In genomic region chr14:35699791-35700444, GRCh38 we compare ENCODE assay signal across 38 cellular contexts.
"Had no signal": no experiment of that assay in that cellular context is flagged by ENCODE, and none has a peak within 500 bp of the region (broad histone marks: within the 10 kb centered on the region; RNA-seq: fewer than 3 reads in every experiment).

No MANE protein-coding gene starts in this region.

- H3K4me1 Mint-ChIP-seq: activated T-helper 17 cell treated with anti-CD3 and anti-CD28 coated beads, Interleukin-2, amount 50 U/mL, for 72 hours had no signal

- FAIRE-seq: astrocyte, TTC549 had no signal

- H3K36me3 Mint-ChIP-seq: activated naive CD4-positive, alpha-beta T cell treated with anti-CD3 and anti-CD28 coated beads, Interleukin-2, amount 50 U/mL, for 72 hours; activated naive CD8-positive, alpha-beta T cell treated with anti-CD3 and anti-CD28 coated beads for 36 hours had no signal

- H3K4me3 Mint-ChIP-seq: activated CD4-positive, alpha-beta memory T cell treated with anti-CD3 and anti-CD28 coated beads, Interleukin-2, amount 10 ng/mL, durations not matched to agents 7 days and 5 days; activated CD4-positive, alpha-beta T cell treated with anti-CD3 and anti-CD28 coated beads for 36 hours; activated CD4-positive, alpha-beta T cell treated with anti-CD3 and anti-CD28 coated beads, Interleukin-2, amount 10 ng/mL, durations not matched to agents 7 days and 5 days; activated naive CD4-positive, alpha-beta T cell treated with anti-CD3 and anti-CD28 coated beads for 36 hours; activated naive CD8-positive, alpha-beta T cell treated with anti-CD3 and anti-CD28 coated beads for 36 hours; activated T-cell treated with anti-CD3 and anti-CD28 coated beads, Interleukin-2, amount 50 U/mL, for 4 hours; activated T-cell treated with anti-CD3 and anti-CD28 coated beads, Interleukin-2, amount 50 U/mL, for 72 hours; activated T-helper 1 cell treated with anti-CD3 and anti-CD28 coated beads, Interleukin-12 subunit alpha, Interleukin-12 subunit beta, Interleukin-2, Interleukin-4 antibody, amounts not matched to agents 30 ng/mL and 10 ng/mL and 1 ng/mL, durations not matched to agents 14 hours and 24 hours and 36 hours; activated T-helper 17 cell treated with anti-CD3 and anti-CD28 coated beads, Interleukin-2, amount 50 U/mL, for 72 hours; T-helper 1 cell treated with Interleukin-12 subunit alpha and Interleukin-12 subunit beta and Interleukin-4 antibody, amounts not matched to agents 30 μg/mL and 1 μg/mL, for 36 hours; T-helper 2 cell treated with Interferon-gamma antibody and Interleukin-4, amounts not matched to agents 5 μg/mL and 100 μg/mL, for 36 hours had no signal

- H3K4me3 ChIP-seq: adrenal gland, body of pancreas, breast epithelium had no signal

- H3K36me3 ChIP-seq: adrenal gland, brain microvascular endothelial cell, breast epithelium had no signal

- H3K4me1 ChIP-seq: body of pancreas, breast epithelium had no signal

- H3K27ac ChIP-seq: adrenal gland, body of pancreas, brain microvascular endothelial cell, breast epithelium, VCaP had no signal

- ATAC-seq: activated CD4-positive, alpha-beta T cell treated with anti-CD3 and anti-CD28 coated beads for 36 hours; activated CD4-positive, CD25-positive, alpha-beta regulatory T cell treated with anti-CD3 and anti-CD28 coated beads, Interleukin-2, amount 50 U/mL, for 24 hours; activated naive CD4-positive, alpha-beta T cell treated with anti-CD3 and anti-CD28 coated beads, Interleukin-2, amount 50 U/mL, for 72 hours; activated T-cell treated with anti-CD3 and anti-CD28 coated beads, Interleukin-2, amount 50 U/mL, for 4 hours; activated T-cell treated with anti-CD3 and anti-CD28 coated beads, Interleukin-2, amount 50 U/mL, for 72 hours; activated T-helper 17 cell treated with anti-CD3 and anti-CD28 coated beads, Interleukin-2, amount 50 U/mL, for 72 hours; body of pancreas had no signal

- H3K9me3 Mint-ChIP-seq: activated CD4-positive, alpha-beta memory T cell treated with anti-CD3 and anti-CD28 coated beads, Interleukin-2, amount 10 ng/mL, durations not matched to agents 7 days and 5 days; activated CD4-positive, alpha-beta T cell treated with anti-CD3 and anti-CD28 coated beads, Interleukin-2, amount 10 ng/mL, durations not matched to agents 7 days and 5 days; activated naive CD4-positive, alpha-beta T cell treated with anti-CD3 and anti-CD28 coated beads for 36 hours; activated naive CD4-positive, alpha-beta T cell treated with anti-CD3 and anti-CD28 coated beads, Interleukin-2, amount 50 U/mL, for 72 hours; activated T-cell treated with anti-CD3 and anti-CD28 coated beads, Interleukin-2, amount 50 U/mL, for 4 hours; activated T-cell treated with anti-CD3 and anti-CD28 coated beads, Interleukin-2, amount 50 U/mL, for 72 hours; activated T-helper 1 cell treated with anti-CD3 and anti-CD28 coated beads, Interleukin-12 subunit alpha, Interleukin-12 subunit beta, Interleukin-2, Interleukin-4 antibody, amounts not matched to agents 30 ng/mL and 10 ng/mL and 1 ng/mL, durations not matched to agents 14 hours and 24 hours and 36 hours; activated T-helper 17 cell treated with anti-CD3 and anti-CD28 coated beads, Interleukin-2, amount 50 U/mL, for 72 hours; T-helper 1 cell treated with Interleukin-12 subunit alpha and Interleukin-12 subunit beta and Interleukin-4 antibody, amounts not matched to agents 30 μg/mL and 1 μg/mL, for 36 hours; T-helper 2 cell treated with Interferon-gamma antibody and Interleukin-4, amounts not matched to agents 5 μg/mL and 100 μg/mL, for 36 hours had no signal

- H3K9me3 ChIP-seq: adrenal gland, body of pancreas, breast epithelium had no signal

- H3K27me3 ChIP-seq: adrenal gland, body of pancreas, brain microvascular endothelial cell, breast epithelium had no signal

- H3K27ac Mint-ChIP-seq: activated CD4-positive, alpha-beta memory T cell treated with anti-CD3 and anti-CD28 coated beads, Interleukin-2, amount 10 ng/mL, durations not matched to agents 7 days and 5 days; activated CD4-positive, alpha-beta T cell treated with anti-CD3 and anti-CD28 coated beads for 36 hours; activated CD4-positive, alpha-beta T cell treated with anti-CD3 and anti-CD28 coated beads, Interleukin-2, amount 10 ng/mL, durations not matched to agents 7 days and 5 days; activated naive CD4-positive, alpha-beta T cell treated with anti-CD3 and anti-CD28 coated beads for 36 hours; activated naive CD4-positive, alpha-beta T cell treated with anti-CD3 and anti-CD28 coated beads, Interleukin-2, amount 50 U/mL, for 72 hours; activated naive CD8-positive, alpha-beta T cell treated with anti-CD3 and anti-CD28 coated beads for 36 hours; activated T-cell treated with anti-CD3 and anti-CD28 coated beads, Interleukin-2, amount 50 U/mL, for 72 hours; activated T-helper 1 cell treated with anti-CD3 and anti-CD28 coated beads, Interleukin-12 subunit alpha, Interleukin-12 subunit beta, Interleukin-2, Interleukin-4 antibody, amounts not matched to agents 30 ng/mL and 10 ng/mL and 1 ng/mL, durations not matched to agents 14 hours and 24 hours and 36 hours; activated T-helper 17 cell treated with anti-CD3 and anti-CD28 coated beads, Interleukin-2, amount 50 U/mL, for 72 hours; T-helper 1 cell treated with Interleukin-12 subunit alpha and Interleukin-12 subunit beta and Interleukin-4 antibody, amounts not matched to agents 30 μg/mL and 1 μg/mL, for 36 hours; T-helper 2 cell treated with Interferon-gamma antibody and Interleukin-4, amounts not matched to agents 5 μg/mL and 100 μg/mL, for 36 hours had no signal

- H3K27me3 Mint-ChIP-seq: activated CD4-positive, alpha-beta memory T cell treated with anti-CD3 and anti-CD28 coated beads, Interleukin-2, amount 10 ng/mL, durations not matched to agents 7 days and 5 days; activated CD4-positive, alpha-beta T cell treated with anti-CD3 and anti-CD28 coated beads for 36 hours; activated CD4-positive, alpha-beta T cell treated with anti-CD3 and anti-CD28 coated beads, Interleukin-2, amount 10 ng/mL, durations not matched to agents 7 days and 5 days; activated naive CD8-positive, alpha-beta T cell treated with anti-CD3 and anti-CD28 coated beads for 36 hours; activated T-helper 17 cell treated with anti-CD3 and anti-CD28 coated beads, Interleukin-2, amount 50 U/mL, for 72 hours had no signal

- DNase-seq: activated CD4-positive, alpha-beta memory T cell treated with anti-CD3 and anti-CD28 coated beads, Interleukin-2, amount 10 ng/mL, durations not matched to agents 7 days and 5 days; activated CD4-positive, alpha-beta T cell treated with anti-CD3 and anti-CD28 coated beads for 1 hour; activated CD4-positive, alpha-beta T cell treated with anti-CD3 and anti-CD28 coated beads for 36 hours; activated CD4-positive, alpha-beta T cell treated with anti-CD3 and anti-CD28 coated beads for 48 hours; activated CD4-positive, alpha-beta T cell treated with anti-CD3 and anti-CD28 coated beads, Interleukin-2, amount 10 ng/mL, durations not matched to agents 7 days and 5 days; activated CD4-positive, alpha-beta T cell treated with anti-CD3 and anti-CD28 coated beads, Interleukin-2, amount 50 U/mL, for 48 hours; activated CD4-positive, CD25-positive, alpha-beta regulatory T cell; activated CD8-positive, alpha-beta memory T cell treated with anti-CD3 and anti-CD28 coated beads, Interleukin-2, amount 50 U/mL, for 4 hours; activated effector memory CD4-positive, alpha-beta T cell treated with anti-CD3 and anti-CD28 coated beads, Interleukin-2, amount 50 U/mL, for 16 hours; activated gamma-delta T cell treated with Interleukin-2 at 50 U/mL for 16 hours; activated naive CD4-positive, alpha-beta T cell; activated naive CD4-positive, alpha-beta T cell treated with anti-CD3 and anti-CD28 coated beads for 36 hours; activated naive CD4-positive, alpha-beta T cell treated with anti-CD3 and anti-CD28 coated beads, Interleukin-2, amount 50 U/mL, for 16 hours; activated naive CD8-positive, alpha-beta T cell treated with anti-CD3 and anti-CD28 coated beads for 36 hours; activated T-cell treated with anti-CD3 and anti-CD28 coated beads for 4 hours; activated T-cell treated with anti-CD3 and anti-CD28 coated beads, Interleukin-2, amount 50 U/mL, for 1 hour; activated T-cell treated with anti-CD3 and anti-CD28 coated beads, Interleukin-2, amount 50 U/mL, for 4 hours; activated T-cell treated with anti-CD3 and anti-CD28 coated beads, Interleukin-2, amount 50 U/mL, for 72 hours; adrenal gland; amniotic stem cell; aorta; body of pancreas; brain microvascular endothelial cell; central memory CD4-positive, alpha-beta T cell; SW 1271; T-helper 1 cell; T-helper 2 cell; T-helper 9 cell had no signal
